Comparison of ENCODE assay signal across 13 cellular contexts in the genomic region with DNA sequence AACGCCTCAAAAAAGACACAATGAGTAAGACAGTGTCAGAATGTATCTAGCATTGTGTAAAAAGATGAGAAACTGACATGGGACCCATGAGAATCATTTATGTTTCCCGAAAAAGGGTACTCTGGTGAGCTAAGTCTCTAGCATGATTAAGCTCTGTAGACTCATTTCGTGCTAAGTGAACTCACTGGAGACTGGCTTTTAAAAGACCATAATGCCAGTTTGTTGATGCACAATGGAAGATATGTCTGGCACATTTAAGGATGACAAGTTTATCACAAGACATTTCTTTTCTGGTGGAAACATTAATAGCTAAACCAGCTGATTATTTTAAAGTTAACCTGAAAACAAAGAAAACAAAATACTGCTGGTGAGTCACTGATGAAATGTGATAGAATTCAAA.
"Had no signal": no experiment of that assay in that cellular context is flagged by ENCODE, and none has a peak within 500 bp of the region (broad histone marks: within the 10 kb centered on the region; RNA-seq: fewer than 3 reads in every experiment).

No MANE protein-coding gene starts in this region.

- H3K4me1 Mint-ChIP-seq: activated naive CD8-positive, alpha-beta T cell treated with anti-CD3 and anti-CD28 coated beads for 36 hours; natural killer cell had no signal

- DNase-seq: activated CD4-positive, alpha-beta T cell treated with anti-CD3 and anti-CD28 coated beads, Interleukin-2, amount 50 U/mL, for 4 hours; activated effector memory CD4-positive, alpha-beta T cell treated with anti-CD3 and anti-CD28 coated beads, Interleukin-2, amount 50 U/mL, for 16 hours; activated naive CD8-positive, alpha-beta T cell treated with anti-CD3 and anti-CD28 coated beads for 36 hours; activated T-cell treated with anti-CD3 and anti-CD28 coated beads, Interleukin-2, amount 50 U/mL, for 4 hours; aorta; mucosa of descending colon; natural killer cell; stimulated activated CD4-positive, alpha-beta T cell treated with anti-CD3 and anti-CD28 coated beads, Interleukin-12 subunit alpha, Interleukin-12 subunit beta, amount 100 ng/mL, for 4 hours; stimulated activated naive CD4-positive, alpha-beta T cell treated with Interleukin-2 at 50 U/mL for 16 hours; upper lobe of left lung had no signal

- H3K36me3 ChIP-seq: upper lobe of left lung had no signal

- H3K27ac ChIP-seq: upper lobe of left lung had no signal

- H3K4me1 ChIP-seq: upper lobe of left lung had no signal

- H3K4me3 ChIP-seq: mucosa of descending colon, upper lobe of left lung had no signal

- ATAC-seq: activated CD4-positive, CD25-positive, alpha-beta regulatory T cell treated with anti-CD3 and anti-CD28 coated beads, Interleukin-2, amount 50 U/mL, for 24 hours; activated T-cell treated with anti-CD3 and anti-CD28 coated beads, Interleukin-2, amount 50 U/mL, for 4 hours; mucosa of descending colon; natural killer cell; sciatic nerve had no signal

- H3K27ac Mint-ChIP-seq: activated naive CD8-positive, alpha-beta T cell treated with anti-CD3 and anti-CD28 coated beads for 36 hours; natural killer cell; progenitor cell of endocrine pancreas had no signal

- H3K9me3 ChIP-seq: mucosa of descending colon, upper lobe of left lung had no signal

- H3K4me3 Mint-ChIP-seq: activated naive CD8-positive, alpha-beta T cell treated with anti-CD3 and anti-CD28 coated beads for 36 hours; activated T-cell treated with anti-CD3 and anti-CD28 coated beads, Interleukin-2, amount 50 U/mL, for 4 hours; natural killer cell had no signal

- H3K9me3 Mint-ChIP-seq: natural killer cell had no signal

- H3K27me3 ChIP-seq: upper lobe of left lung had no signal

- H3K36me3 Mint-ChIP-seq: activated naive CD8-positive, alpha-beta T cell treated with anti-CD3 and anti-CD28 coated beads for 36 hours; natural killer cell had no signal
